Comparison of ENCODE assay signal across 11 cellular contexts in genomic region chr17:76273923-76274558, GRCh38. TPM values are rescaled to one million over a fixed set of nuclear protein-coding genes. Genes with fewer than 3 reads are reported as not detected.
DNase-seq lines count a peak whose midpoint lies in the region; ATAC-seq and TF ChIP-seq lines count a peak whose summit lies in the region.
"Had no signal": no experiment of that assay in that cellular context is flagged by ENCODE, and none has a peak within 500 bp of the region (broad histone marks: within the 10 kb centered on the region; RNA-seq: fewer than 3 reads in every experiment).

No MANE protein-coding gene starts in this region.

- TF ChIP-seq CTCF in activated B cell treated with CpG ODN at 0.5 μM for 24 hours (IDR thresholded peaks at IDR 0.05): no peak

- H3K27ac Mint-ChIP-seq in activated naive CD4-positive, alpha-beta T cell treated with anti-CD3 and anti-CD28 coated beads for 36 hours: peak overlapping the region; percentile 91
- H3K27ac Mint-ChIP-seq in activated B cell treated with CpG ODN at 0.5 μM for 24 hours: peak overlapping the region; percentile 94
- peak overlapping the region; percentile 88 to 100 for H3K27ac Mint-ChIP-seq in stimulated activated naive CD8-positive, alpha-beta T cell treated with anti-CD3 and anti-CD28 coated beads, Interleukin-15, amount 100 ng/mL, for 72 hours
- H3K27ac Mint-ChIP-seq: nephron had no signal

- no peaks in the 10 kb centered on the region for H3K27me3 Mint-ChIP-seq in activated naive CD4-positive, alpha-beta T cell treated with anti-CD3 and anti-CD28 coated beads for 36 hours (ENCODE audit: low read depth)
- H3K27me3 Mint-ChIP-seq in activated B cell treated with CpG ODN at 0.5 μM for 24 hours: no peaks in the 10 kb centered on the region
- H3K27me3 Mint-ChIP-seq in stimulated activated naive CD8-positive, alpha-beta T cell treated with anti-CD3 and anti-CD28 coated beads, Interleukin-15, amount 100 ng/mL, for 72 hours: no peaks in the 10 kb centered on the region

- no peaks in the 10 kb centered on the region for H3K9me3 Mint-ChIP-seq in activated naive CD4-positive, alpha-beta T cell treated with anti-CD3 and anti-CD28 coated beads for 36 hours
- no peaks in the 10 kb centered on the region for H3K9me3 Mint-ChIP-seq in activated B cell treated with CpG ODN at 0.5 μM for 24 hours
- H3K9me3 Mint-ChIP-seq in stimulated activated naive CD8-positive, alpha-beta T cell treated with anti-CD3 and anti-CD28 coated beads, Interleukin-15, amount 100 ng/mL, for 72 hours: no peaks in the 10 kb centered on the region
- H3K9me3 Mint-ChIP-seq: nephron had no signal

- no peak for ATAC-seq in activated B cell treated with CpG ODN at 0.5 μM for 24 hours (ENCODE audit: low read depth)
- ATAC-seq in stimulated activated naive CD8-positive, alpha-beta T cell treated with anti-CD3 and anti-CD28 coated beads, Interleukin-15, amount 100 ng/mL, for 72 hours: no peak

- intact Hi-C loops in activated naive CD4-positive, alpha-beta T cell treated with anti-CD3 and anti-CD28 coated beads for 36 hours (cut with micrococcal nuclease): loop anchor here (2.0 kb wide), 2 partner anchors 133 to 203 kb away; partner anchors contain the start of gene FOXJ1
- intact Hi-C loops in activated B cell treated with CpG ODN at 0.5 μM for 24 hours (cut with micrococcal nuclease): loop anchor here (2.0 to 10.0 kb wide), 5 partner anchors 27 to 417 kb away; partner anchors contain the start of genes FOXJ1, MRPL38 and WBP2

- no peak overlapping the region for H3K4me3 Mint-ChIP-seq in activated naive CD4-positive, alpha-beta T cell treated with anti-CD3 and anti-CD28 coated beads for 36 hours
- H3K4me3 Mint-ChIP-seq in activated B cell treated with CpG ODN at 0.5 μM for 24 hours: peak overlapping the region; percentile 24
- H3K4me3 Mint-ChIP-seq in stimulated activated naive CD8-positive, alpha-beta T cell treated with anti-CD3 and anti-CD28 coated beads, Interleukin-15, amount 100 ng/mL, for 72 hours: peak overlapping the region; percentile 91 to 93
- H3K4me3 Mint-ChIP-seq: nephron had no signal

- CTCF ChIA-PET in activated naive CD4-positive, alpha-beta T cell treated with anti-CD3 and anti-CD28 coated beads for 36 hours (lab: Charles Lee): interaction anchor here (0.5 to 2.1 kb wide), 13 partner anchors 10 to 266 kb away, joined by 3 to 7 read pairs (median 3); no protein-coding TSS in a partner anchor
- CTCF ChIA-PET in activated B cell treated with CpG ODN at 0.5 μM for 24 hours (lab: Charles Lee): interaction anchor here (1.3 to 3.8 kb wide), 3 partner anchors 13 to 152 kb away, joined by 3 to 22 read pairs (median 8); no protein-coding TSS in a partner anchor

- peaks cover 72% of the 10 kb centered on the region for H3K4me1 Mint-ChIP-seq in activated naive CD4-positive, alpha-beta T cell treated with anti-CD3 and anti-CD28 coated beads for 36 hours (ENCODE audit: low read depth)
- peaks cover 82% of the 10 kb centered on the region for H3K4me1 Mint-ChIP-seq in activated B cell treated with CpG ODN at 0.5 μM for 24 hours
- peaks cover 91% of the 10 kb centered on the region for H3K4me1 Mint-ChIP-seq in stimulated activated naive CD8-positive, alpha-beta T cell treated with anti-CD3 and anti-CD28 coated beads, Interleukin-15, amount 100 ng/mL, for 72 hours

- POLR2A ChIA-PET in activated B cell treated with CpG ODN at 0.5 μM for 24 hours (lab: Charles Lee): interaction anchor here (0.5 to 17.7 kb wide), 9 partner anchors 10 to 530 kb away, joined by 3 to 481 read pairs (median 3); partner anchors contain the start of genes EXOC7, RNF157 and UBALD2

- peaks cover 23% of the 10 kb centered on the region for H3K36me3 Mint-ChIP-seq in activated naive CD4-positive, alpha-beta T cell treated with anti-CD3 and anti-CD28 coated beads for 36 hours (ENCODE audit: low read depth)
- peaks cover 17% of the 10 kb centered on the region for H3K36me3 Mint-ChIP-seq in activated B cell treated with CpG ODN at 0.5 μM for 24 hours (ENCODE audit: low read depth)

- DNase-seq in activated naive CD4-positive, alpha-beta T cell treated with anti-CD3 and anti-CD28 coated beads for 36 hours: no peak
- no peak for DNase-seq in activated naive CD4-positive, alpha-beta T cell treated with Interleukin-2 at 50 U/mL for 16 hours
- no peak for DNase-seq in activated B cell treated with CpG ODN at 0.5 μM for 24 hours
- DNase-seq in left kidney (ENCODE audit: low read depth, low spot score): peak; percentile 66
- peak; percentile 54 to 55 for DNase-seq in stimulated activated naive CD8-positive, alpha-beta T cell treated with anti-CD3 and anti-CD28 coated beads, Interleukin-15, amount 100 ng/mL, for 72 hours
- DNase-seq in DMS153 (lab: John Stamatoyannopoulos, UW): no peak
- no peak for DNase-seq in HPDE6-E6E7 (ENCODE audit: extremely low spot score)
- no peak for DNase-seq in hippocampal formation (lab: John Stamatoyannopoulos, UW)
- DNase-seq: GF-D8, NCI-H1694 had no signal

RNA-seq across cellular contexts. Expression of gene UBALD2, which starts 8.9 kb away (rescaled TPM):
- total RNA-seq in activated naive CD4-positive, alpha-beta T cell treated with anti-CD3 and anti-CD28 coated beads for 36 hours: 100 to 1,000 TPM; 467 to 472 TPM
- total RNA-seq in activated B cell treated with CpG ODN at 0.5 μM for 24 hours: 144 and 152 TPM in 2 replicates

RNA-seq across cellular contexts. Expression of gene RNF157, which starts 33.7 kb away (rescaled TPM):
- 10 to 100 TPM; 38.1 to 45.3 TPM for total RNA-seq in activated naive CD4-positive, alpha-beta T cell treated with anti-CD3 and anti-CD28 coated beads for 36 hours
- total RNA-seq in activated B cell treated with CpG ODN at 0.5 μM for 24 hours: 3.1 and 3.5 TPM in 2 replicates

RNA-seq across cellular contexts. Expression of gene QRICH2, which starts 34.0 kb away (rescaled TPM):
- total RNA-seq in activated naive CD4-positive, alpha-beta T cell treated with anti-CD3 and anti-CD28 coated beads for 36 hours: under 1 TPM; 0.52 TPM
- 2.0 and 2.2 TPM in 2 replicates for total RNA-seq in activated B cell treated with CpG ODN at 0.5 μM for 24 hours

Comparison
In these comparisons a context has a peak if more than half of its experiments do, and no peak if none do; other contexts are left out.
1. DNase-seq: peak in left kidney (single experiment) and stimulated activated naive CD8-positive, alpha-beta T cell treated with anti-CD3 and anti-CD28 coated beads, Interleukin-15, amount 100 ng/mL, for 72 hours (2 of 2); none in activated naive CD4-positive, alpha-beta T cell treated with anti-CD3 and anti-CD28 coated beads for 36 hours (single experiment), activated naive CD4-positive, alpha-beta T cell treated with Interleukin-2 at 50 U/mL for 16 hours (single experiment), activated B cell treated with CpG ODN at 0.5 μM for 24 hours (single experiment), DMS153 (single experiment), HPDE6-E6E7 (single experiment) and hippocampal formation (0 of 2).
2. Peak in every context shown above with its lines, with median percentiles within 50 percentile points of each other: H3K27ac Mint-ChIP-seq.